Comparison of ENCODE assay signal across 16 cellular contexts in the genomic region with DNA sequence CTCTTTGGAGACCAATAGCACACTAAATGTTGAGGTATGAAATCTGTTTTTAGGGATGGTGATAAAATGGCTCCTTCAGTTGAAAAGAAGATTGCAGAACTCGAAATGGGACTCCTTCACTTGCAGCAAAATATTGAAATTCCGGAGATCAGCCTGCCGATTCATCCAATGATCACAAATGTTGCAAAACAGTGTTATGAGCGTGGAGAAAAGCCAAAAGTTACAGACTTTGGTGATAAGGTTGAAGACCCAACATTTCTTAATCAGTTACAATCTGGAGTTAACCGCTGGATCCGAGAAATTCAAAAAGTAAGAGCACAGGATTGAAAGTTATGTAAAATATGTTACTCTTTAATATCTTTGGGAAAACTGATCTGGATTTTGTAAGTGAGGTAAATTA. TPM values are rescaled to one million over a fixed set of nuclear protein-coding genes. Genes with fewer than 3 reads are reported as not detected.
DNase-seq lines count a peak whose midpoint lies in the region; ATAC-seq, FAIRE-seq and TF ChIP-seq lines count a peak whose summit lies in the region.
"Had no signal": no experiment of that assay in that cellular context is flagged by ENCODE, and none has a peak within 500 bp of the region (broad histone marks: within the 10 kb centered on the region; RNA-seq: fewer than 3 reads in every experiment).

No MANE protein-coding gene starts in this region.

- H3K36me3 Mint-ChIP-seq in HFFc6 (ENCODE audit: low read depth) (peaks cover 50% of the 10 kb centered on the region), chondrocyte (ENCODE audit: low read depth) (peaks cover 36% of the 10 kb centered on the region)

- H3K27ac Mint-ChIP-seq in HFFc6 (peak overlapping the region; percentile 93), chondrocyte (ENCODE audit: unreplicated experiment) (peak overlapping the region; percentile 93)
- H3K27ac Mint-ChIP-seq: T-helper 1 cell treated with Interleukin-12 subunit alpha and Interleukin-12 subunit beta and Interleukin-4 antibody, amounts not matched to agents 30 μg/mL and 1 μg/mL, for 36 hours had no signal

- ATAC-seq in A549 (no peak), psoas muscle (no peak)

- TF ChIP-seq CTCF in A549 (IDR thresholded peaks at IDR 0.05) (no peak), HFFc6 (IDR thresholded peaks at IDR 0.05) (no peak), chondrocyte (IDR thresholded peaks at IDR 0.05) (no peak), psoas muscle (IDR thresholded peaks at IDR 0.05) (no peak)

- intact Hi-C loops in psoas muscle (cut with DNase I): no loop called here

- no peak for TF ChIP-seq EP300 in A549 (IDR thresholded peaks at IDR 0.05)

- CTCF ChIA-PET in A549 (lab: Yijun Ruan, JAX): interaction anchor here (1.2 to 2.6 kb wide), 3 partner anchors 18 to 336 kb away, joined by 3 to 14 read pairs (median 5); no protein-coding TSS in a partner anchor

- no peaks in the 10 kb centered on the region for H3K9me3 Mint-ChIP-seq in HFFc6
- H3K9me3 Mint-ChIP-seq in chondrocyte (ENCODE audit: low read depth): no peaks in the 10 kb centered on the region
- H3K9me3 Mint-ChIP-seq: naive B cell; T-helper 1 cell treated with Interleukin-12 subunit alpha and Interleukin-12 subunit beta and Interleukin-4 antibody, amounts not matched to agents 30 μg/mL and 1 μg/mL, for 36 hours had no signal

- 79% methylated on average over 6 of the region's 6 CpGs for WGBS in A549 (ENCODE audit: missing lambda C conversion rate)
- 82 to 88% (median 84%) methylated on average over 6 of the region's 6 CpGs for WGBS in psoas muscle, 3 donors

- POLR2A ChIA-PET in A549 (lab: Yijun Ruan, JAX): no interaction called here

- TF ChIP-seq POLR2A in A549 (IDR thresholded peaks at IDR 0.05; ENCODE audit: low read length): no peak

- peaks cover 9 to 90% of the 10 kb centered on the region in 2 donors for H3K36me3 ChIP-seq in psoas muscle (ENCODE audit: insufficient read depth in 1 of 2, low read depth in 1 of 2)

- H3K9me3 ChIP-seq in A549: no peaks in the 10 kb centered on the region
- H3K9me3 ChIP-seq in psoas muscle: no peaks in the 10 kb centered on the region
- H3K9me3 ChIP-seq: MG63 had no signal

- H3K4me1 ChIP-seq in A549: peaks cover 60% of the 10 kb centered on the region
- H3K4me1 ChIP-seq in psoas muscle: peaks cover 21% of the 10 kb centered on the region

- TF ChIP-seq RAD21 in A549 (conservative IDR thresholded peaks at IDR 0.05 in 1 of 2, IDR thresholded peaks at IDR 0.05 in 1 of 2): no peak

- peak overlapping the region; percentile 62 for H3K4me2 ChIP-seq in A549

- H3K27me3 Mint-ChIP-seq in HFFc6 (ENCODE audit: insufficient read depth) (no peaks in the 10 kb centered on the region), chondrocyte (ENCODE audit: low read depth) (no peaks in the 10 kb centered on the region)
- H3K27me3 Mint-ChIP-seq: naive B cell had no signal

- H3K4me1 Mint-ChIP-seq in HFFc6 (ENCODE audit: low read depth) (peaks cover 59% of the 10 kb centered on the region), chondrocyte (ENCODE audit: low read depth) (peaks cover 56% of the 10 kb centered on the region)

- no peak overlapping the region for H3K4me3 ChIP-seq in A549
- H3K4me3 ChIP-seq in psoas muscle: no peak overlapping the region
- H3K4me3 ChIP-seq: MG63 had no signal

- H3K4me3 Mint-ChIP-seq in HFFc6 (peak overlapping the region; percentile 67), chondrocyte (ENCODE audit: unreplicated experiment) (no peak overlapping the region)
- H3K4me3 Mint-ChIP-seq: naive B cell; T-helper 1 cell treated with Interleukin-12 subunit alpha and Interleukin-12 subunit beta and Interleukin-4 antibody, amounts not matched to agents 30 μg/mL and 1 μg/mL, for 36 hours had no signal

- no peak for DNase-seq in A549 (ENCODE audit: low read depth in 1 of 2, low spot score in 1 of 2)
- DNase-seq in HFFc6: no peak
- no peak for DNase-seq in chondrocyte (ENCODE audit: low spot score)
- DNase-seq in psoas muscle: no peak
- no peak for DNase-seq in NOMO-1 (lab: John Stamatoyannopoulos, UW; ENCODE audit: unreplicated experiment in 2 of 2)
- DNase-seq in HTR-8/SVneo (ENCODE audit: insufficient read length, low spot score): no peak
- no peak for DNase-seq in NCI-H1436 (lab: John Stamatoyannopoulos, UW)
- no peak for DNase-seq in NCI-H1694 (lab: John Stamatoyannopoulos, UW)
- DNase-seq: activated CD4-positive, CD25-positive, alpha-beta regulatory T cell; activated CD8-positive, alpha-beta memory T cell treated with anti-CD3 and anti-CD28 coated beads, Interleukin-2, amount 50 U/mL, for 48 hours; cortex of kidney; MG63; naive B cell; NCI-H2081; NCI-H526 treated with DMSO at 0.1 percent for 48 hours had no signal

- FAIRE-seq in A549 (lab: Jason Lieb, UNC): no peak
- FAIRE-seq in HTR-8/SVneo (lab: Jason Lieb, UNC): no peak

- no peaks in the 10 kb centered on the region for H3K27me3 ChIP-seq in psoas muscle (ENCODE audit: insufficient read depth in 3 of 3, low read length in 2 of 3)
- H3K27me3 ChIP-seq: MG63 had no signal

- H3K27ac ChIP-seq in A549: peak overlapping the region; percentile 50 to 70; a peak in 5 of 6 replicates
- peak overlapping the region; percentile 83 for H3K27ac ChIP-seq in psoas muscle

TF ChIP-seq in A549, 52 proteins besides CTCF, POLR2A, EP300 and RAD21:
- TF ChIP-seq FOSL2 (IDR thresholded peaks at IDR 0.05): no peak
- TF ChIP-seq FOSL2 (CRISPR knock-in tag; IDR thresholded peaks at IDR 0.05): no peak
- no peak for TF ChIP-seq MAZ (IDR thresholded peaks at IDR 0.05; ENCODE audit: borderline replicate concordance, low read depth, low read length)
- TF ChIP-seq, protein P1, sequence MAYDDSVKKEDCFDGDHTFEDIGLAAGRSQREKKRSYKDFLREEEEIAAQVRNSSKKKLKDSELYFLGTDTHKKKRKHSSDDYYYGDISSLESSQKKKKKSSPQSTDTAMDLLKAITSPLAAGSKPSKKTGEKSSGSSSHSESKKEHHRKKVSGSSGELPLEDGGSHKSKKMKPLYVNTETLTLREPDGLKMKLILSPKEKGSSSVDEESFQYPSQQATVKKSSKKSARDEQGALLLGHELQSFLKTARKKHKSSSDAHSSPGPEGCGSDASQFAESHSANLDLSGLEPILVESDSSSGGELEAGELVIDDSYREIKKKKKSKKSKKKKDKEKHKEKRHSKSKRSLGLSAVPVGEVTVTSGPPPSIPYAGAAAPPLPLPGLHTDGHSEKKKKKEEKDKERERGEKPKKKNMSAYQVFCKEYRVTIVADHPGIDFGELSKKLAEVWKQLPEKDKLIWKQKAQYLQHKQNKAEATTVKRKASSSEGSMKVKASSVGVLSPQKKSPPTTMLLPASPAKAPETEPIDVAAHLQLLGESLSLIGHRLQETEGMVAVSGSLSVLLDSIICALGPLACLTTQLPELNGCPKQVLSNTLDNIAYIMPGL (CRISPR knock-in tag; IDR thresholded peaks at IDR 0.05; ENCODE audit: borderline replicate concordance): no peak
- no peak for TF ChIP-seq RNF2 (IDR thresholded peaks at IDR 0.05; ENCODE audit: borderline replicate concordance, low read depth)
- no peak for TF ChIP-seq SREBF2 (IDR thresholded peaks at IDR 0.05)
- no peak for TF ChIP-seq ZC3H11A (IDR thresholded peaks at IDR 0.05)
- TF ChIP-seq, protein P2, sequence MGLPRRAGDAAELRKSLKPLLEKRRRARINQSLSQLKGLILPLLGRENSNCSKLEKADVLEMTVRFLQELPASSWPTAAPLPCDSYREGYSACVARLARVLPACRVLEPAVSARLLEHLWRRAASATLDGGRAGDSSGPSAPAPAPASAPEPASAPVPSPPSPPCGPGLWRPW (IDR thresholded peaks at IDR 0.05): no peak
- TF ChIP-seq, protein P3, sequence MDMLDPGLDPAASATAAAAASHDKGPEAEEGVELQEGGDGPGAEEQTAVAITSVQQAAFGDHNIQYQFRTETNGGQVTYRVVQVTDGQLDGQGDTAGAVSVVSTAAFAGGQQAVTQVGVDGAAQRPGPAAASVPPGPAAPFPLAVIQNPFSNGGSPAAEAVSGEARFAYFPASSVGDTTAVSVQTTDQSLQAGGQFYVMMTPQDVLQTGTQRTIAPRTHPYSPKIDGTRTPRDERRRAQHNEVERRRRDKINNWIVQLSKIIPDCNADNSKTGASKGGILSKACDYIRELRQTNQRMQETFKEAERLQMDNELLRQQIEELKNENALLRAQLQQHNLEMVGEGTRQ (IDR thresholded peaks at IDR 0.05): no peak

RNA-seq across cellular contexts. Expression of a gene that starts 15.3 kb away (rescaled TPM):
- polyA plus RNA-seq in A549 (2011; rRNA removed): 187 and 379 TPM in 2 replicates
- polyA plus RNA-seq in A549 (2012; cell fraction: cytosol; rRNA removed): 156 and 163 TPM in 2 replicates
- polyA plus RNA-seq in A549 (2012; cell fraction: nucleus; rRNA removed): 1,193 and 1,318 TPM in 2 replicates
- polyA plus RNA-seq in A549 (2017; fragmentation: RNase III; extraction: RNeasy Plus Mini Kit Qiagen cat#74134 plus additional on column Dnase treatment): 154 to 197 TPM (median 177 TPM) in 3 replicates
- polyA minus RNA-seq in A549 (2011; rRNA and poly(A)+ RNA removed): 837 and 1,039 TPM in 2 replicates
- 100 to 1,000 TPM; 364 to 643 (median 408) TPM for total RNA-seq in HFFc6 (2021; fragmentation: NEBNext Ultra II Directional; extraction: Animal tissue kit (Norgen Biotek cat#: 25700))
- total RNA-seq in chondrocyte: 718 to 842 TPM (median 735 TPM) in 3 replicates
- 100 to 1,000 TPM; 332 to 634 (median 549) TPM for total RNA-seq in psoas muscle
- 100 to 1,000 TPM; 117 to 306 (median 228) TPM for polyA plus RNA-seq in psoas muscle
